In genomic region chr10:74431816-74432215, GRCh38 we compare ENCODE assay signal across 35 cellular contexts.
"Had no signal": no experiment of that assay in that cellular context is flagged by ENCODE, and none has a peak within 500 bp of the region (broad histone marks: within the 10 kb centered on the region; RNA-seq: fewer than 3 reads in every experiment).

No MANE protein-coding gene starts in this region.

- H3K4me3 ChIP-seq: MG63 had no signal

- H3K27me3 ChIP-seq: MG63 had no signal

- DNase-seq: Karpas-422, Kasumi-1, MG63, MM.1S, MV-4-11, NCI-H1048, NCI-H1092, NCI-H1092 treated with DMSO at 0.1 percent for 48 hours, NCI-H1105, NCI-H1105 treated with DMSO at 0.1 percent for 48 hours, NCI-H1417, NCI-H1417 treated with DMSO at 0.1 percent for 48 hours, NCI-H1436, NCI-H1436 treated with DMSO at 0.1 percent for 48 hours, NCI-H146, NCI-H1694, NCI-H1694 treated with DMSO at 0.1 percent for 48 hours, NCI-H187, NCI-H187 treated with DMSO at 0.1 percent for 48 hours, NCI-H1930, NCI-H2029, NCI-H2029 treated with DMSO at 0.1 percent for 48 hours, NCI-H2081, NCI-H2081 treated with DMSO at 0.1 percent for 48 hours, NCI-H2107, NCI-H2171, NCI-H2171 treated with DMSO at 0.1 percent for 48 hours, NCI-H2227 treated with DMSO at 0.1 percent for 48 hours, NCI-H226, NCI-H345, NCI-H446, NCI-H446 treated with DMSO at 0.1 percent for 48 hours, NCI-H510A, NCI-H510A treated with DMSO at 0.1 percent for 48 hours, NCI-H524 had no signal

- H3K36me3 ChIP-seq: MG63 had no signal

- H3K9me3 ChIP-seq: MG63 had no signal
